In the genomic region with DNA sequence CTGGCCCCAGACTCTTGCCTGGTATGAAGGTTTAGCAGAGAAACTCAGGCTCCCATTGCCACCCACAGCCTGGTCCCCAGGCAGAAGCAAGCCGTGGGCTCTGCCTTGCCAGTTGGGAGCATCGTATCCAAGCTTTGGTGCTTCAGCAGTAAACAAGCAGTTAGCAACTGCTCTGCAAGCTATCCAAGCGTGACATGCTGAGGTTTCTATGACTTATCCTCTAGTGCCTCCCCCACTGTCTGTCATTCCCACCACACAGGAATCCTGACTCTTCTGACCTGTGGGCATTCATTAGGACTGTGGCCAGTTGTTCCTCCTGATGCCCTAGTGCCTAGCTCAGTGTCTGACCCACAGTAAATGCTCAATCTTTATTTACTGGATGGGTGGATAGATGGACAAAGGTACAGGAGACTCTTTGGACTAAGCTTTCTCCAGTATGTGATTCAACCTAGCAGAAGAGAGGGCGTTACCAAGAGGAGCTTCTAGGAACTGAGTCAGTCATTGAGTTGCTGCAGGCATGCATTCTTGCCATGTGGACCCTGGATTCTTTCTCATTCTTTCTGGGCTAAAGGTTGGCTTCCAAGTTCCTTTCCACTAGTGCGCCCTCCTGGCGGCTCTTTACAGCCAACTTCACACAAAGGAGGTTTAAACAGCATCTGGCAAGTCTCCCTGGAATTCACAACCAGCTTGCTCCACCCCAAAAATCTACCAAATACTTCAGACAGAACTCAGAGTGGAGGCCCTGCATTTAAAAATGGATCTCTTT, we compare ENCODE assay signal across 10 cellular contexts. TPM values are rescaled to one million over a fixed set of nuclear protein-coding genes. Genes with fewer than 3 reads are reported as not detected.
DNase-seq lines count a peak whose midpoint lies in the region; ATAC-seq, FAIRE-seq and TF ChIP-seq lines count a peak whose summit lies in the region.
"Had no signal": no experiment of that assay in that cellular context is flagged by ENCODE, and none has a peak within 500 bp of the region (broad histone marks: within the 10 kb centered on the region; RNA-seq: fewer than 3 reads in every experiment).

No MANE protein-coding gene starts in this region.

- no peak overlapping the region for H3K4me3 ChIP-seq in GM23338

- H3K36me3 ChIP-seq in GM23338 (ENCODE audit: insufficient read depth): no peaks in the 10 kb centered on the region

- no peak overlapping the region for H3K27ac Mint-ChIP-seq in GM23338
- no peak overlapping the region for H3K27ac Mint-ChIP-seq in WTC11

- H3F3A ChIP-seq in GM23338 (replicated peaks; ENCODE audit: low read depth): no peaks in the 10 kb centered on the region

- no peaks in the 10 kb centered on the region for H4K20me1 ChIP-seq in GM23338 (replicated peaks; ENCODE audit: insufficient read depth)

- DNase-seq in A172 (ENCODE audit: low spot score) (peak; percentile 97), GM23338 (ENCODE audit: low spot score) (peak; percentile 46), WTC11 (ENCODE audit: low spot score) (no peak), iris pigment epithelial cell (ENCODE audit: low read depth) (peak; percentile 96), GM12892 (ENCODE audit: insufficient read length) (no peak)
- DNase-seq in activated CD8-positive, alpha-beta memory T cell treated with anti-CD3 and anti-CD28 coated beads for 24 hours: no peak
- DNase-seq in activated T-cell treated with anti-CD3 and anti-CD28 coated beads, Interleukin-2, amount 50 U/mL, for 4 hours: no peak
- DNase-seq: effector CD4-positive, alpha-beta T cell; NCI-H1105 treated with DMSO at 0.1 percent for 48 hours had no signal

- H3K79me2 ChIP-seq in GM23338 (replicated peaks; ENCODE audit: insufficient read depth): no peaks in the 10 kb centered on the region

- peaks cover 4% of the 10 kb centered on the region for H3K27me3 Mint-ChIP-seq in GM23338 (ENCODE audit: insufficient read depth, low read depth, poor library complexity)
- peaks cover 16% of the 10 kb centered on the region for H3K27me3 Mint-ChIP-seq in WTC11 (ENCODE audit: low read depth)
- peaks cover 32% of the 10 kb centered on the region for H3K27me3 Mint-ChIP-seq in activated T-cell treated with anti-CD3 and anti-CD28 coated beads, Interleukin-2, amount 50 U/mL, for 4 hours (ENCODE audit: low read depth)

- no peak overlapping the region for H3K4me2 ChIP-seq in GM23338

- H3K9me2 ChIP-seq in GM23338 (ENCODE audit: insufficient read depth): no peaks in the 10 kb centered on the region

- H3K9me3 Mint-ChIP-seq in GM23338 (no peaks in the 10 kb centered on the region), WTC11 (peaks cover 5% of the 10 kb centered on the region; the same call in 1 of the 2 replicates)
- no peaks in the 10 kb centered on the region for H3K9me3 Mint-ChIP-seq in activated T-cell treated with anti-CD3 and anti-CD28 coated beads, Interleukin-2, amount 50 U/mL, for 4 hours

- POLR2A ChIA-PET in WTC11 (lab: Charles Lee): no interaction called here

- H3K4me1 Mint-ChIP-seq in GM23338 (peaks cover 9% of the 10 kb centered on the region), WTC11 (peaks cover 13% of the 10 kb centered on the region)
- H3K4me1 Mint-ChIP-seq in activated T-cell treated with anti-CD3 and anti-CD28 coated beads, Interleukin-2, amount 50 U/mL, for 4 hours (ENCODE audit: low read depth): no peaks in the 10 kb centered on the region

- no peak for FAIRE-seq in GM12892 (lab: Jason Lieb, UNC)

- H3K36me3 Mint-ChIP-seq in GM23338 (ENCODE audit: low read depth): no peaks in the 10 kb centered on the region
- no peaks in the 10 kb centered on the region for H3K36me3 Mint-ChIP-seq in WTC11
- no peaks in the 10 kb centered on the region for H3K36me3 Mint-ChIP-seq in activated T-cell treated with anti-CD3 and anti-CD28 coated beads, Interleukin-2, amount 50 U/mL, for 4 hours (ENCODE audit: insufficient read depth)

- CTCF ChIA-PET in WTC11 (lab: Charles Lee): interaction anchor here (0.7 to 2.4 kb wide), 9 partner anchors 22 to 143 kb away, joined by 3 to 10 read pairs (median 4); a partner anchor contains a TSS

- H3K4me1 ChIP-seq in GM23338 (ENCODE audit: insufficient read depth): peaks cover 6% of the 10 kb centered on the region; the same call in 1 of the 2 replicates

- no peak overlapping the region for H3K27ac ChIP-seq in GM23338 (ENCODE audit: low read depth)

- TF ChIP-seq CTCF in GM23338 (conservative IDR thresholded peaks at IDR 0.05; ENCODE audit: low read depth in 2 of 2) (peak in 1 of 2 experiments; percentile 17; a peak in 2 of 4 replicates), WTC11 (IDR thresholded peaks at IDR 0.05) (no peak)

- H3K4me3 Mint-ChIP-seq in GM23338: no peak overlapping the region
- H3K4me3 Mint-ChIP-seq in WTC11: no peak overlapping the region
- H3K4me3 Mint-ChIP-seq in activated T-cell treated with anti-CD3 and anti-CD28 coated beads, Interleukin-2, amount 50 U/mL, for 4 hours: no peak overlapping the region

- TF ChIP-seq POLR2A in GM12892 (IDR thresholded peaks at IDR 0.05; ENCODE audit: low read depth, low read length): no peak

- ATAC-seq in GM23338 (no peak), WTC11 (peak; percentile 27), GM21447 (IDR thresholded peaks at IDR 0.05; ENCODE audit: unreplicated experiment) (no peak)
- no peak for ATAC-seq in activated T-cell treated with anti-CD3 and anti-CD28 coated beads, Interleukin-2, amount 50 U/mL, for 4 hours

- no peaks in the 10 kb centered on the region for H3K27me3 ChIP-seq in GM23338 (ENCODE audit: insufficient read depth)

- peak overlapping the region; percentile 84 for H2AFZ ChIP-seq in GM23338

TF ChIP-seq in GM23338, 12 proteins besides CTCF, POLR2A, EP300 and RAD21 (continues in another document):
- TF ChIP-seq ZNF331 (CRISPR knock-in tag; IDR thresholded peaks at IDR 0.05; ENCODE audit: low read depth): no peak
- TF ChIP-seq, protein P1, sequence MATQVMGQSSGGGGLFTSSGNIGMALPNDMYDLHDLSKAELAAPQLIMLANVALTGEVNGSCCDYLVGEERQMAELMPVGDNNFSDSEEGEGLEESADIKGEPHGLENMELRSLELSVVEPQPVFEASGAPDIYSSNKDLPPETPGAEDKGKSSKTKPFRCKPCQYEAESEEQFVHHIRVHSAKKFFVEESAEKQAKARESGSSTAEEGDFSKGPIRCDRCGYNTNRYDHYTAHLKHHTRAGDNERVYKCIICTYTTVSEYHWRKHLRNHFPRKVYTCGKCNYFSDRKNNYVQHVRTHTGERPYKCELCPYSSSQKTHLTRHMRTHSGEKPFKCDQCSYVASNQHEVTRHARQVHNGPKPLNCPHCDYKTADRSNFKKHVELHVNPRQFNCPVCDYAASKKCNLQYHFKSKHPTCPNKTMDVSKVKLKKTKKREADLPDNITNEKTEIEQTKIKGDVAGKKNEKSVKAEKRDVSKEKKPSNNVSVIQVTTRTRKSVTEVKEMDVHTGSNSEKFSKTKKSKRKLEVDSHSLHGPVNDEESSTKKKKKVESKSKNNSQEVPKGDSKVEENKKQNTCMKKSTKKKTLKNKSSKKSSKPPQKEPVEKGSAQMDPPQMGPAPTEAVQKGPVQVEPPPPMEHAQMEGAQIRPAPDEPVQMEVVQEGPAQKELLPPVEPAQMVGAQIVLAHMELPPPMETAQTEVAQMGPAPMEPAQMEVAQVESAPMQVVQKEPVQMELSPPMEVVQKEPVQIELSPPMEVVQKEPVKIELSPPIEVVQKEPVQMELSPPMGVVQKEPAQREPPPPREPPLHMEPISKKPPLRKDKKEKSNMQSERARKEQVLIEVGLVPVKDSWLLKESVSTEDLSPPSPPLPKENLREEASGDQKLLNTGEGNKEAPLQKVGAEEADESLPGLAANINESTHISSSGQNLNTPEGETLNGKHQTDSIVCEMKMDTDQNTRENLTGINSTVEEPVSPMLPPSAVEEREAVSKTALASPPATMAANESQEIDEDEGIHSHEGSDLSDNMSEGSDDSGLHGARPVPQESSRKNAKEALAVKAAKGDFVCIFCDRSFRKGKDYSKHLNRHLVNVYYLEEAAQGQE (IDR thresholded peaks at IDR 0.05; ENCODE audit: unreplicated experiment): no peak

RNA-seq across cellular contexts. Expression of a gene that starts 40.6 kb away (rescaled TPM):
- 127 and 156 TPM in 2 replicates for total RNA-seq in A172 (2014; rRNA removed; shearing (Covaris generic))
- 65.5 and 85.5 TPM in 2 replicates for total RNA-seq in GM23338 (2014; rRNA removed; shearing (Covaris generic))
- 131 and 149 TPM in 2 replicates for polyA plus RNA-seq in GM23338 (2016; fragmentation: Nextera tagmentation; extraction: Ambion mirVana)
- total RNA-seq in WTC11 (2021): 65.8 to 71.3 TPM (median 70.0 TPM) in 3 replicates
- polyA plus RNA-seq in GM12892 (2012; ENCODE audit: missing spikeins): 39.0 TPM
- 10 to 100 TPM; 78.3 to 85.2 (median 78.8) TPM for total RNA-seq in activated T-cell treated with anti-CD3 and anti-CD28 coated beads, Interleukin-2, amount 50 U/mL, for 4 hours

RNA-seq across cellular contexts. Expression of a gene that starts 45.2 kb away (rescaled TPM):
- 24.6 and 38.3 TPM in 2 replicates for total RNA-seq in A172 (2014; rRNA removed; shearing (Covaris generic))
- total RNA-seq in GM23338 (2014; rRNA removed; shearing (Covaris generic)): 7.9 and 8.5 TPM in 2 replicates
- 4.6 and 5.0 TPM in 2 replicates for polyA plus RNA-seq in GM23338 (2016; fragmentation: Nextera tagmentation; extraction: Ambion mirVana)
- 3.2 to 4.1 TPM (median 3.3 TPM) in 3 replicates for total RNA-seq in WTC11 (2021)
- 0.23 TPM for polyA plus RNA-seq in GM12892 (2012; ENCODE audit: missing spikeins)
- total RNA-seq in activated T-cell treated with anti-CD3 and anti-CD28 coated beads, Interleukin-2, amount 50 U/mL, for 4 hours: under 1 TPM in 1 of 3 donors, not detected in 2; 0.13 TPM

Comparison
In these comparisons a context has a peak if more than half of its experiments do, and no peak if none do; other contexts are left out.
1. DNase-seq: peak in A172 (single experiment), GM23338 (single experiment) and iris pigment epithelial cell (single experiment); none in WTC11 (single experiment), activated CD8-positive, alpha-beta memory T cell treated with anti-CD3 and anti-CD28 coated beads for 24 hours (single experiment), GM12892 (single experiment) and activated T-cell treated with anti-CD3 and anti-CD28 coated beads, Interleukin-2, amount 50 U/mL, for 4 hours (single experiment).